8 cellular contexts compared by ENCODE assay signal in genomic region chr15:60396100-60396499, GRCh38. TPM values are rescaled to one million over a fixed set of nuclear protein-coding genes. Genes with fewer than 3 reads are reported as not detected.
DNase-seq lines count a peak whose midpoint lies in the region; ATAC-seq and TF ChIP-seq lines count a peak whose summit lies in the region.

No MANE protein-coding gene starts in this region.

- H3K4me2 ChIP-seq in GM23338: peak overlapping the region; percentile 83
- peak overlapping the region; percentile 85 for H3K4me2 ChIP-seq in skeletal muscle satellite cell (ENCODE audit: low read length)

- TF ChIP-seq CTCF in GM23338 (conservative IDR thresholded peaks at IDR 0.05; ENCODE audit: low read depth in 2 of 2) (no peak), foreskin fibroblast (IDR thresholded peaks at IDR 0.05; ENCODE audit: low read depth, low read length) (no peak), omental fat pad (IDR thresholded peaks at IDR 0.05) (no peak)

- no peaks in the 10 kb centered on the region for H3K9me3 ChIP-seq in skeletal muscle satellite cell (replicated peaks; ENCODE audit: low read length)

- H3K4me1 Mint-ChIP-seq in GM23338 (peaks cover 70% of the 10 kb centered on the region), T-cell (peaks cover 42 to 69% (median 51%) of the 10 kb centered on the region in 3 donors)

- H3K27me3 ChIP-seq in GM23338 (ENCODE audit: insufficient read depth): peaks cover 20% of the 10 kb centered on the region
- no peaks in the 10 kb centered on the region for H3K27me3 ChIP-seq in skeletal muscle satellite cell (ENCODE audit: control insufficient read depth, insufficient read depth, low read length)

- H3K4me3 Mint-ChIP-seq in GM23338 (peak overlapping the region; percentile 83), T-cell (peak overlapping the region; percentile 84 to 96 (median 85))

- H3K4me1 ChIP-seq in GM23338 (ENCODE audit: insufficient read depth) (peaks cover 62% of the 10 kb centered on the region), skeletal muscle satellite cell (ENCODE audit: control insufficient read depth, insufficient read depth, low read length) (peaks cover 51% of the 10 kb centered on the region)

- H3K36me3 ChIP-seq in GM23338 (ENCODE audit: insufficient read depth) (no peaks in the 10 kb centered on the region), skeletal muscle satellite cell (ENCODE audit: insufficient read depth, low read length) (peaks cover 52% of the 10 kb centered on the region)

- H3K4me3 ChIP-seq in GM23338 (peak overlapping the region; percentile 92; the same call in 1 of the 2 replicates), foreskin fibroblast (ENCODE audit: low read depth in 1 of 2, low read length in 2 of 2) (peak overlapping the region; percentile 79 to 99), skeletal muscle satellite cell (ENCODE audit: low read length) (peak overlapping the region; percentile 81)

- POLR2A ChIA-PET in T-cell (lab: Charles Lee): interaction anchor here in 1 of 2 donors (0.6 kb wide), 1 partner anchor 40 kb away, joined by 3 read pairs; no protein-coding TSS in a partner anchor

- no peaks in the 10 kb centered on the region for H3K9me2 ChIP-seq in GM23338 (ENCODE audit: insufficient read depth)

- peak; percentile 2; the same call in 1 of the 3 replicates for ATAC-seq in GM23338
- ATAC-seq in T-cell (replicated peaks in 1 of 4): no peak
- no peak for ATAC-seq in GM19023 (IDR thresholded peaks at IDR 0.05; ENCODE audit: unreplicated experiment)
- ATAC-seq in HG02840 (IDR thresholded peaks at IDR 0.05; ENCODE audit: low FRiP score, unreplicated experiment): no peak
- ATAC-seq in omental fat pad (ENCODE audit: low FRiP score): no peak

- H3K27me3 Mint-ChIP-seq in GM23338 (ENCODE audit: insufficient read depth, low read depth, poor library complexity): peaks cover 12% of the 10 kb centered on the region
- H3K27me3 Mint-ChIP-seq in T-cell: peaks cover 0 to 4% of the 10 kb centered on the region in 2 donors

- peaks cover 54% of the 10 kb centered on the region for H3K79me2 ChIP-seq in GM23338 (replicated peaks; ENCODE audit: insufficient read depth)

- H3K9ac ChIP-seq in skeletal muscle satellite cell (ENCODE audit: low read depth, low read length): peak overlapping the region; percentile 100

- DNase-seq in GM23338 (ENCODE audit: low spot score): peak; percentile 81
- DNase-seq in T-cell: no peak
- peak in 1 of 2 donors; percentile 57 for DNase-seq in foreskin fibroblast
- DNase-seq in NCI-H1417 (lab: John Stamatoyannopoulos, UW): no peak
- no peak for DNase-seq in omental fat pad (ENCODE audit: low spot score)

- no peaks in the 10 kb centered on the region; the same call in 1 of the 3 replicates for H3K36me3 Mint-ChIP-seq in GM23338 (ENCODE audit: low read depth)
- H3K36me3 Mint-ChIP-seq in T-cell: peaks cover 21% of the 10 kb centered on the region

- H4K20me1 ChIP-seq in GM23338 (replicated peaks; ENCODE audit: insufficient read depth): peaks cover 12% of the 10 kb centered on the region; the same call in 1 of the 2 replicates

- CTCF ChIA-PET in T-cell (lab: Charles Lee): no interaction called here

- no peaks in the 10 kb centered on the region for H3K9me3 Mint-ChIP-seq in GM23338
- H3K9me3 Mint-ChIP-seq in T-cell: no peaks in the 10 kb centered on the region

- peaks cover 6% of the 10 kb centered on the region; the same call in 1 of the 2 replicates for H3F3A ChIP-seq in GM23338 (replicated peaks; ENCODE audit: low read depth)

- no peak overlapping the region for H3K27ac ChIP-seq in GM23338 (ENCODE audit: low read depth)

- H2AFZ ChIP-seq in GM23338: no peak overlapping the region

- H3K27ac Mint-ChIP-seq in GM23338 (no peak overlapping the region), T-cell (peak overlapping the region in 1 of 2 donors; percentile 90)

TF ChIP-seq in GM23338, 12 proteins besides CTCF, POLR2A, EP300 and RAD21 (continues in another document):
- TF ChIP-seq CREB1 (CRISPR knock-in tag; IDR thresholded peaks at IDR 0.05; ENCODE audit: low read depth) (no peak), EZH2 (IDR thresholded peaks at IDR 0.05; ENCODE audit: low read depth, unreplicated experiment) (no peak), JUNB (IDR thresholded peaks at IDR 0.05; ENCODE audit: unreplicated experiment) (no peak), STAT1 (IDR thresholded peaks at IDR 0.05; ENCODE audit: unreplicated experiment) (no peak), ZNF114 (CRISPR knock-in tag; IDR thresholded peaks at IDR 0.05) (no peak), EZH2phosphoT487 (IDR thresholded peaks at IDR 0.05; ENCODE audit: unreplicated experiment) (no peak), ZNF462 (CRISPR knock-in tag; IDR thresholded peaks at IDR 0.05) (no peak), POLR2AphosphoS5 (IDR thresholded peaks at IDR 0.05; ENCODE audit: low read depth) (no peak)

RNA-seq across cellular contexts. Expression of gene ANXA2, which starts 1.7 kb away (rescaled TPM):
- total RNA-seq in GM23338 (2014; rRNA removed; shearing (Covaris generic)): 202 and 203 TPM in 2 replicates
- 207 and 225 TPM in 2 replicates for polyA plus RNA-seq in GM23338 (2016; fragmentation: Nextera tagmentation; extraction: Ambion mirVana)
- total RNA-seq in T-cell (100 to 1,000 TPM in 4 of 5 donors, 10 to 100 TPM in 1; 59.4 to 223 (median 159) TPM), omental fat pad (1,000 to 10,000 TPM in 3 of 4 donors, 100 to 1,000 TPM in 1; 907 to 1,545 (median 1,123) TPM)
- total RNA-seq in skeletal muscle satellite cell (2012; rRNA removed): 4,583 and 5,218 TPM in 2 replicates
